In genomic region chr17:32083549-32083948, GRCh38 we compare ENCODE assay signal across 8 cellular contexts. TPM values are rescaled to one million over a fixed set of nuclear protein-coding genes. Genes with fewer than 3 reads are reported as not detected.
DNase-seq lines count a peak whose midpoint lies in the region; ATAC-seq, FAIRE-seq and TF ChIP-seq lines count a peak whose summit lies in the region.
"Not testable (repeated sequence)": the region's sequence is repeated elsewhere in the genome, so short reads cannot be mapped to it uniquely, and the experiment has no call there.

No MANE protein-coding gene starts in this region.

- not testable (repeated sequence) for H3K4me1 Mint-ChIP-seq in activated T-cell treated with anti-CD3 and anti-CD28 coated beads, Interleukin-2, amount 50 U/mL, for 72 hours (ENCODE audit: low read depth)
- peaks cover 1 to 16% (median 9%) of the 10 kb centered on the region in 4 donors for H3K4me1 Mint-ChIP-seq in naive thymus-derived CD8-positive, alpha-beta T cell

- H3K79me2 ChIP-seq in OCI-LY7 (ENCODE audit: insufficient read depth, low read depth, low read length); smooth muscle cell (ENCODE audit: low read depth): not testable (repeated sequence)

- not testable (repeated sequence) for H3K4me1 ChIP-seq in A549; ectodermal cell (ENCODE audit: control insufficient read depth, insufficient read depth, low read length); right cardiac atrium (ENCODE audit: control insufficient read depth, insufficient read depth, low read length); smooth muscle cell (ENCODE audit: low read depth)
- peaks cover 13% of the 10 kb centered on the region for H3K4me1 ChIP-seq in OCI-LY7 (ENCODE audit: insufficient read depth, low read length, poor library complexity, severe bottlenecking)

- not testable (repeated sequence) for H3K9me2 ChIP-seq in OCI-LY7 (ENCODE audit: insufficient read depth, low read length)

- peak; percentile 23 to 33; a peak in 5 of 6 replicates for ATAC-seq in A549
- not testable (repeated sequence) for ATAC-seq in activated T-cell treated with anti-CD3 and anti-CD28 coated beads, Interleukin-2, amount 50 U/mL, for 72 hours (replicated peaks in 1 of 2); naive thymus-derived CD8-positive, alpha-beta T cell
- peak; percentile 28 to 43 for ATAC-seq in right cardiac atrium

- H3K27me3 ChIP-seq in ectodermal cell (ENCODE audit: control insufficient read depth, insufficient read depth, low read length, poor library complexity, severe bottlenecking); right cardiac atrium (ENCODE audit: control insufficient read depth, insufficient read depth); smooth muscle cell (ENCODE audit: low read depth): not testable (repeated sequence)

- TF ChIP-seq RAD21 in A549 (conservative IDR thresholded peaks at IDR 0.05 in 1 of 2, IDR thresholded peaks at IDR 0.05 in 1 of 2) = not testable (repeated sequence)

- H3K9me3 ChIP-seq in A549; OCI-LY7 (ENCODE audit: low read length); ectodermal cell (ENCODE audit: control insufficient read depth, low read length); right cardiac atrium (ENCODE audit: control insufficient read depth, low read length); smooth muscle cell (replicated peaks; ENCODE audit: low read depth): not testable (repeated sequence)

- 46% methylated on average over 10 of the region's 13 CpGs for WGBS in A549 (ENCODE audit: missing lambda C conversion rate)
- 1 to 2% methylated on average over 6 to 8 of the region's 13 CpGs for WGBS in ectodermal cell, 2 experiments
- 3% methylated on average over 11 of the region's 13 CpGs for WGBS in right cardiac atrium
- WGBS in smooth muscle cell (ENCODE audit: low lambda C conversion rate) = no CpG with 5 or more reads among the region's 13 CpGs

- not testable (repeated sequence) for TF ChIP-seq CTCF in A549 (IDR thresholded peaks at IDR 0.05); GM13976 (IDR thresholded peaks at IDR 0.05; ENCODE audit: borderline replicate concordance, control extremely low read depth, extremely low read depth, insufficient read depth, missing control alignments); OCI-LY7 (conservative IDR thresholded peaks at IDR 0.05; ENCODE audit: low read length); smooth muscle cell (IDR thresholded peaks at IDR 0.05; ENCODE audit: borderline replicate concordance, insufficient read depth, poor library complexity, severe bottlenecking)

- TF ChIP-seq EP300 in A549 (IDR thresholded peaks at IDR 0.05) = not testable (repeated sequence)

- peak overlapping the region; percentile 68 for H3K27ac Mint-ChIP-seq in activated T-cell treated with anti-CD3 and anti-CD28 coated beads, Interleukin-2, amount 50 U/mL, for 72 hours
- H3K27ac Mint-ChIP-seq in naive thymus-derived CD8-positive, alpha-beta T cell = peak overlapping the region in 2 of 10 donors; percentile 24 to 92

- not testable (repeated sequence) for DNase-seq in A549 (ENCODE audit: low read depth in 1 of 2, low spot score in 1 of 2); naive thymus-derived CD8-positive, alpha-beta T cell; smooth muscle cell (lab: John Stamatoyannopoulos, UW; ENCODE audit: unreplicated experiment)
- DNase-seq in GM13976 (ENCODE audit: low spot score) (peak; percentile 34), OCI-LY7 (ENCODE audit: low spot score) (peak; percentile 18), right cardiac atrium (peak in 1 of 3 donors; percentile 44)
- peak in 1 of 2 donors; percentile 17 for DNase-seq in activated T-cell treated with anti-CD3 and anti-CD28 coated beads, Interleukin-2, amount 50 U/mL, for 72 hours

- not testable (repeated sequence) for H3F3A ChIP-seq in smooth muscle cell (ENCODE audit: low read depth)

- BruUV-seq in OCI-LY7 (replicated peaks; lab: Mats Ljungman, UMichigan) = not testable (repeated sequence)

- H3K4me3 Mint-ChIP-seq in activated T-cell treated with anti-CD3 and anti-CD28 coated beads, Interleukin-2, amount 50 U/mL, for 72 hours = peak overlapping the region; percentile 60 to 62
- H3K4me3 Mint-ChIP-seq in naive thymus-derived CD8-positive, alpha-beta T cell = peak overlapping the region in 9 of 10 donors; percentile 7 to 51 (median 30)

- peak overlapping the region; percentile 86 to 94 for H3K27ac ChIP-seq in A549
- H3K27ac ChIP-seq in OCI-LY7 (ENCODE audit: low read depth, low read length, poor library complexity, severe bottlenecking) = peak overlapping the region; percentile 74
- peak overlapping the region; percentile 77 for H3K27ac ChIP-seq in ectodermal cell (ENCODE audit: insufficient read depth, low read depth, low read length, poor library complexity, severe bottlenecking)
- not testable (repeated sequence) for H3K27ac ChIP-seq in right cardiac atrium (ENCODE audit: low read length); smooth muscle cell (ENCODE audit: low read depth)

- in situ Hi-C loops in GM13976 (cut with MboI; ENCODE audit: low sequenced_read_pairs, unreplicated experiment) = not testable (repeated sequence)

- H4K20me1 ChIP-seq in OCI-LY7 (ENCODE audit: insufficient read depth, low read length); smooth muscle cell (ENCODE audit: low read depth): not testable (repeated sequence)

- FAIRE-seq in A549 (lab: Jason Lieb, UNC) = not testable (repeated sequence)

- H2AFZ ChIP-seq in OCI-LY7 (ENCODE audit: low read length) = not testable (repeated sequence)
- H2AFZ ChIP-seq in smooth muscle cell (ENCODE audit: low read depth) = peak overlapping the region; percentile 77

- POLR2A ChIA-PET in A549 (lab: Yijun Ruan, JAX); OCI-LY7 (lab: Charles Lee); naive thymus-derived CD8-positive, alpha-beta T cell (lab: Charles Lee): not testable (repeated sequence)

- not testable (repeated sequence) for TF ChIP-seq POLR2A in A549 (IDR thresholded peaks at IDR 0.05; ENCODE audit: low read length)

- H3K4me3 ChIP-seq in A549 (peak overlapping the region; percentile 56), OCI-LY7 (ENCODE audit: low read depth, low read length, poor library complexity, severe bottlenecking) (peak overlapping the region; percentile 82), ectodermal cell (ENCODE audit: insufficient read depth, low read depth, low read length) (peak overlapping the region; percentile 39), right cardiac atrium (ENCODE audit: low read length) (peak overlapping the region; percentile 59), smooth muscle cell (peak overlapping the region; percentile 51)

- H3K4me2 ChIP-seq in A549 (peak overlapping the region; percentile 89), OCI-LY7 (ENCODE audit: low read length) (peak overlapping the region; percentile 64), smooth muscle cell (peak overlapping the region; percentile 83)

- intact Hi-C loops in OCI-LY7 (cut with micrococcal nuclease; ENCODE audit: unreplicated experiment); right cardiac atrium (cut with DNase I): not testable (repeated sequence)

- CTCF ChIA-PET in A549 (lab: Yijun Ruan, JAX); OCI-LY7 (lab: Charles Lee; ENCODE audit: unreplicated experiment): not testable (repeated sequence)

- H3K27me3 Mint-ChIP-seq in activated T-cell treated with anti-CD3 and anti-CD28 coated beads, Interleukin-2, amount 50 U/mL, for 72 hours (ENCODE audit: low read depth); naive thymus-derived CD8-positive, alpha-beta T cell: not testable (repeated sequence)

- H3K9me3 Mint-ChIP-seq in activated T-cell treated with anti-CD3 and anti-CD28 coated beads, Interleukin-2, amount 50 U/mL, for 72 hours; naive thymus-derived CD8-positive, alpha-beta T cell: not testable (repeated sequence)

- H3K9ac ChIP-seq in smooth muscle cell (ENCODE audit: low read depth) = not testable (repeated sequence)

- not testable (repeated sequence) for H3K36me3 ChIP-seq in OCI-LY7 (ENCODE audit: insufficient read depth, low read length); ectodermal cell (ENCODE audit: control insufficient read depth, insufficient read depth, low read length); smooth muscle cell (ENCODE audit: low read depth)

- not testable (repeated sequence) for H3K36me3 Mint-ChIP-seq in activated T-cell treated with anti-CD3 and anti-CD28 coated beads, Interleukin-2, amount 50 U/mL, for 72 hours (ENCODE audit: insufficient read depth in 2 of 2); naive thymus-derived CD8-positive, alpha-beta T cell

RNA-seq across cellular contexts. Expression of gene RHOT1, which starts 58.8 kb away (rescaled TPM):
- polyA plus RNA-seq in A549 (2011; rRNA removed) (83.2 and 109 TPM in 2 replicates), A549 (2017; fragmentation: RNase III; extraction: RNeasy Plus Mini Kit Qiagen cat#74134 plus additional on column Dnase treatment) (25.8 to 27.6 TPM (median 26.6 TPM) in 3 replicates), right cardiac atrium (50.9 TPM), smooth muscle cell (21.6 and 23.6 TPM in 2 replicates)
- polyA plus RNA-seq in A549 (2012; cell fraction: cytosol; rRNA removed) = 24.0 and 26.8 TPM in 2 replicates
- polyA plus RNA-seq in A549 (2012; cell fraction: nucleus; rRNA removed) = 9.2 and 13.4 TPM in 2 replicates
- 30.4 and 39.2 TPM in 2 replicates for polyA minus RNA-seq in A549 (2011; rRNA and poly(A)+ RNA removed)
- total RNA-seq in OCI-LY7 (2014; rRNA removed; shearing (Covaris generic)) = 19.4 and 23.9 TPM in 2 replicates
- total RNA-seq in OCI-LY7 (2022) (24.2 and 25.7 TPM in 2 replicates), right cardiac atrium (10 to 100 TPM; 51.4 to 69.3 (median 54.5) TPM), smooth muscle cell (28.7 and 34.1 TPM in 2 replicates)
- 10 to 100 TPM; 24.2 to 29.9 TPM for total RNA-seq in activated T-cell treated with anti-CD3 and anti-CD28 coated beads, Interleukin-2, amount 50 U/mL, for 72 hours
- polyA plus RNA-seq in ectodermal cell (2013, experiment 1 of 4) = 36.8 TPM
- polyA plus RNA-seq in ectodermal cell (2013, experiment 2 of 4) = 32.9 TPM
- polyA plus RNA-seq in ectodermal cell (2013, experiment 3 of 4) = 27.9 TPM
- 34.2 TPM for polyA plus RNA-seq in ectodermal cell (2013, experiment 4 of 4)
- total RNA-seq in naive thymus-derived CD8-positive, alpha-beta T cell = 10 to 100 TPM; 32.2 to 35.6 TPM
- polyA plus RNA-seq in naive thymus-derived CD8-positive, alpha-beta T cell = 10 to 100 TPM; 17.8 to 26.7 (median 24.7) TPM
